24 cellular contexts compared by ENCODE assay signal in genomic region chr21:15022608-15023261, GRCh38. TPM values are rescaled to one million over a fixed set of nuclear protein-coding genes. Genes with fewer than 3 reads are reported as not detected.
DNase-seq lines count a peak whose midpoint lies in the region; FAIRE-seq and TF ChIP-seq lines count a peak whose summit lies in the region.
"Had no signal": no experiment of that assay in that cellular context is flagged by ENCODE, and none has a peak within 500 bp of the region (broad histone marks: within the 10 kb centered on the region; RNA-seq: fewer than 3 reads in every experiment).

No MANE protein-coding gene starts in this region.

- H3K27ac ChIP-seq in adrenal gland, result no peak overlapping the region
- H3K27ac ChIP-seq: BLaER1 had no signal

- 85 to 88% (median 87%) methylated on average over 6 of the region's 6 CpGs for WGBS in adrenal gland, 4 donors

- TF ChIP-seq CTCF in fibroblast of villous mesenchyme (IDR thresholded peaks at IDR 0.05; ENCODE audit: insufficient read depth, low read depth, low read length) (peak; percentile 5), type B pancreatic cell (conservative IDR thresholded peaks at IDR 0.05) (peak; percentile 41), adrenal gland (IDR thresholded peaks at IDR 0.05) (no peak)

- TF ChIP-seq POLR2A in GM12891 (IDR thresholded peaks at IDR 0.05; ENCODE audit: low read depth, low read length) (no peak), adrenal gland (IDR thresholded peaks at IDR 0.05) (no peak)

- DNase-seq in EH (ENCODE audit: low read depth) (peak; percentile 78), amniotic epithelial cell (ENCODE audit: low read depth) (peak; percentile 41), fibroblast of villous mesenchyme (ENCODE audit: low read depth) (peak; percentile 32), type B pancreatic cell (ENCODE audit: extremely low spot score, unreplicated experiment) (no peak), GM12891 (ENCODE audit: insufficient read length, low spot score) (no peak), NCI-H226 (no peak), adrenal gland (no peak)
- DNase-seq: ACHN; CD8-positive, alpha-beta memory T cell; DMS79 treated with DMSO at 0.1 percent for 48 hours; GDM1; Kasumi-1; MM.1S; NCI-H1105; NCI-H1694; NCI-H2227 treated with DMSO at 0.1 percent for 48 hours; NCI-H526 treated with DMSO at 0.1 percent for 48 hours; NK-92 treated with Interleukin-12 subunit alpha and Interleukin-12 subunit beta, amount 100 ng/mL, for 24 hours; SHP77 treated with DMSO at 0.1 percent for 48 hours had no signal

- no peaks in the 10 kb centered on the region for H3K9me3 Mint-ChIP-seq in type B pancreatic cell
- H3K9me3 Mint-ChIP-seq: CD8-positive, alpha-beta memory T cell had no signal

- H3K4me3 ChIP-seq in fibroblast of villous mesenchyme (ENCODE audit: low read depth, low read length), result no peak overlapping the region
- H3K4me3 ChIP-seq in adrenal gland, result no peak overlapping the region
- H3K4me3 ChIP-seq: BLaER1, GM12878, GM23338 had no signal

- H3K36me3 ChIP-seq in adrenal gland (replicated peaks in 1 of 2), result no peaks in the 10 kb centered on the region

- H3K27ac Mint-ChIP-seq in type B pancreatic cell, result no peak overlapping the region

- no peaks in the 10 kb centered on the region for H3K27me3 ChIP-seq in adrenal gland
- H3K27me3 ChIP-seq: BLaER1 had no signal

- no peaks in the 10 kb centered on the region for H3K27me3 Mint-ChIP-seq in type B pancreatic cell
- H3K27me3 Mint-ChIP-seq: CD8-positive, alpha-beta memory T cell had no signal

- H3K4me1 ChIP-seq in adrenal gland (replicated peaks in 1 of 2), result peaks cover 7 to 13% of the 10 kb centered on the region in 2 donors

- peaks cover 17% of the 10 kb centered on the region for H3K4me1 Mint-ChIP-seq in type B pancreatic cell (ENCODE audit: unreplicated experiment)
- H3K4me1 Mint-ChIP-seq: GM23338 had no signal

- no peak for FAIRE-seq in GM12891 (lab: Jason Lieb, UNC)
- FAIRE-seq: GM12878, GM18507 had no signal

- H3K9me3 ChIP-seq in adrenal gland (replicated peaks in 1 of 3), result no peaks in the 10 kb centered on the region
- H3K9me3 ChIP-seq: BLaER1 had no signal

- H3K36me3 Mint-ChIP-seq in type B pancreatic cell, result peaks cover 44% of the 10 kb centered on the region

- no peak overlapping the region for H3K4me3 Mint-ChIP-seq in type B pancreatic cell
- H3K4me3 Mint-ChIP-seq: CD8-positive, alpha-beta memory T cell; GM23338 had no signal

- intact Hi-C loops in adrenal gland (cut with DNase I), result no loop called here

TF ChIP-seq in GM12891, 5 proteins besides CTCF, POLR2A, EP300 and RAD21:
- TF ChIP-seq SPI1 (IDR thresholded peaks at IDR 0.05; ENCODE audit: low read depth, low read length) (no peak), TAF1 (IDR thresholded peaks at IDR 0.05; ENCODE audit: low read depth, low read length) (no peak), POLR2AphosphoS5 (IDR thresholded peaks at IDR 0.05; ENCODE audit: low read depth, low read length) (no peak), POU2F2 (IDR thresholded peaks at IDR 0.05; ENCODE audit: low read depth, low read length) (no peak), PAX5 (IDR thresholded peaks at IDR 0.05; ENCODE audit: insufficient read depth, low read length, severe bottlenecking) (no peak)

RNA-seq across cellular contexts. Expression of gene NRIP1, which starts 42.1 kb away (rescaled TPM):
- total RNA-seq in fibroblast of villous mesenchyme, result 46.1 and 56.6 TPM in 2 replicates
- total RNA-seq in type B pancreatic cell (ENCODE audit: low replicate concordance), result 52.5 and 88.6 TPM in 2 replicates
- polyA plus RNA-seq in GM12891 (2012; ENCODE audit: low read depth, missing spikeins), result 7.5 TPM
- 10 to 100 TPM; 27.4 to 75.8 (median 50.0) TPM for total RNA-seq in adrenal gland
- polyA plus RNA-seq in adrenal gland, result 10 to 100 TPM in 1 of 3 donors, 1 to 10 TPM in 2; 8.0 to 31.4 (median 8.6) TPM
- total RNA-seq: OCI-LY7 had no signal

Comparison
In these comparisons a context has a peak if more than half of its experiments do, and no peak if none do; other contexts are left out.
1. DNase-seq: peak in EH (single experiment), amniotic epithelial cell (single experiment) and fibroblast of villous mesenchyme (single experiment); none in type B pancreatic cell (single experiment), GM12891 (single experiment), NCI-H226 (single experiment) and adrenal gland (0 of 7).
2. CTCF ChIP-seq: peak in fibroblast of villous mesenchyme (single experiment) and type B pancreatic cell (single experiment); none in adrenal gland (0 of 6).